9 cellular contexts compared by ENCODE assay signal in the genomic region with DNA sequence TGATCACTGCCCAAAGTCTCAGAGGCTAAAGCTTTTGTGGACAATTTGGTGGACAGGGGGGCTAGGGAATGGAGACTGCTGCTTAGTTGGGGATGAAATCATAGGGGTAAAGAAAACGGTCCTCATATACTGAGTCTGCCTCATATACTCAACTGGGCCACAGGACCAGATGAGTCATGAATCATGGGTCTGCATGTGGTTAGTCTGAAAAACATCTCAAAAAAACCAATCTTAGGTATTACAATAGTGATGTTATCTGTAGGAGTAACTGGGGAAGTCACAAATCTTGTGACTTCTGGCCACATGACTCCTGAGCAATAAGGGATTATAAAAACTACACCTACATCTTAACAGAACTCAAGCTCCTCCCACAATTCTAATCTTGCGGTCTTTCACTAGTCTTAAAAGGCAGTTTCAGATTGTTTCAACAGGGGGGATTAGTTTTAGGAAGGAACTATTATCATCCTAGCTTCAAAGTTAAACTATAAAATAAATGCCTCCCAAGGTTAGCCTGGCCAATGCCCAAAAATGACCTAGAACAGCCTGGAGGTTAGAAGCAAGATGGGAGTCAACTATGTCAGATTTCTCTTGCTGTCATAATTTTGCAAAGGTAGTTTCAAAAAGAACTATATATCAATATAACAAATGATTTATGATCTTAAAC. TPM values are rescaled to one million over a fixed set of nuclear protein-coding genes. Genes with fewer than 3 reads are reported as not detected.
DNase-seq lines count a peak whose midpoint lies in the region; ATAC-seq and TF ChIP-seq lines count a peak whose summit lies in the region.
"Had no signal": no experiment of that assay in that cellular context is flagged by ENCODE, and none has a peak within 500 bp of the region (broad histone marks: within the 10 kb centered on the region; RNA-seq: fewer than 3 reads in every experiment).

No MANE protein-coding gene starts in this region.

- H3K9me2 ChIP-seq in OCI-LY7 (ENCODE audit: insufficient read depth, low read length), result no peaks in the 10 kb centered on the region

- BruUV-seq in OCI-LY7 (replicated peaks; lab: Mats Ljungman, UMichigan), result no TSS peak

- in situ Hi-C loops in SK-MEL-5 (cut with HindIII; ENCODE audit: low pct_unique_long_range_greater_than_20kb, low sequenced_read_pairs) (no loop called here), GM13976 (cut with MboI; ENCODE audit: low sequenced_read_pairs, unreplicated experiment) (no loop called here)

- H3K4me3 ChIP-seq in HEK293 (ENCODE audit: low read depth, low read length), result no peak overlapping the region
- H3K4me3 ChIP-seq in fibroblast of mammary gland (ENCODE audit: control insufficient read depth, low read depth, low read length), result no peak overlapping the region
- no peak overlapping the region for H3K4me3 ChIP-seq in OCI-LY7 (ENCODE audit: low read depth, low read length, poor library complexity, severe bottlenecking)
- H3K4me3 ChIP-seq: SJSA1 had no signal

- no peak for TF ChIP-seq CTCF in HEK293 (tag by site-specific recombination; IDR thresholded peaks at IDR 0.05)
- no peak for TF ChIP-seq CTCF in fibroblast of mammary gland (conservative IDR thresholded peaks at IDR 0.05; ENCODE audit: control insufficient read depth, insufficient read depth, low read depth, low read length)
- TF ChIP-seq CTCF in GM13976 (IDR thresholded peaks at IDR 0.05; ENCODE audit: borderline replicate concordance, control extremely low read depth, extremely low read depth, insufficient read depth, missing control alignments), result no peak
- no peak for TF ChIP-seq CTCF in OCI-LY7 (conservative IDR thresholded peaks at IDR 0.05; ENCODE audit: low read length)

- POLR2A ChIA-PET in HEK293 (lab: Yijun Ruan, JAX), result no interaction called here
- POLR2A ChIA-PET in OCI-LY7 (lab: Charles Lee), result interaction anchor here (1.0 to 1.2 kb wide), 3 partner anchors 11 to 22 kb away, joined by 3 to 7 read pairs (median 5); no protein-coding TSS in a partner anchor

- CTCF ChIA-PET in HEK293 (lab: Yijun Ruan, JAX), result no interaction called here
- CTCF ChIA-PET in OCI-LY7 (lab: Charles Lee; ENCODE audit: unreplicated experiment), result interaction anchor here (1.2 kb wide), 1 partner anchor 12 kb away, joined by 3 read pairs; no protein-coding TSS in a partner anchor

- DNase-seq in SK-MEL-5 (ENCODE audit: low read depth, low spot score) (peak; percentile 89), fibroblast of mammary gland (ENCODE audit: low read depth) (peak; percentile 55), left colon (no peak), GM13976 (ENCODE audit: low spot score) (no peak), OCI-LY7 (ENCODE audit: low spot score) (no peak)

- H3K27ac ChIP-seq in HEK293 (ENCODE audit: extremely low read depth, low read depth, low read length) (no peak overlapping the region), OCI-LY7 (ENCODE audit: low read depth, low read length, poor library complexity, severe bottlenecking) (no peak overlapping the region)
- H3K27ac ChIP-seq: SJSA1 had no signal

- intact Hi-C loops in left colon (cut with DNase I, micrococcal nuclease), result no loop called here
- intact Hi-C loops in OCI-LY7 (cut with micrococcal nuclease; ENCODE audit: unreplicated experiment), result no loop called here

- no peaks in the 10 kb centered on the region for H3K9me3 ChIP-seq in HEK293 (ENCODE audit: control insufficient read depth, insufficient read depth, low read depth, low read length)
- no peaks in the 10 kb centered on the region for H3K9me3 ChIP-seq in OCI-LY7 (ENCODE audit: low read length)
- H3K9me3 ChIP-seq: SJSA1 had no signal

- H4K20me1 ChIP-seq in OCI-LY7 (ENCODE audit: insufficient read depth, low read length), result peaks cover 14% of the 10 kb centered on the region

- ATAC-seq in GM18861 (IDR thresholded peaks at IDR 0.05; ENCODE audit: unreplicated experiment), result peak; percentile 67
- no peak for ATAC-seq in left colon
- no peak for ATAC-seq in HG02678 (IDR thresholded peaks at IDR 0.05; ENCODE audit: unreplicated experiment)

- H3K4me1 ChIP-seq in HEK293 (ENCODE audit: control insufficient read depth, insufficient read depth, low read length) (no peaks in the 10 kb centered on the region), OCI-LY7 (ENCODE audit: insufficient read depth, low read length, poor library complexity, severe bottlenecking) (no peaks in the 10 kb centered on the region)
- H3K4me1 ChIP-seq: SJSA1 had no signal

- no peak overlapping the region for H2AFZ ChIP-seq in OCI-LY7 (ENCODE audit: low read length)

- H3K4me2 ChIP-seq in OCI-LY7 (ENCODE audit: low read length), result no peak overlapping the region

- no peaks in the 10 kb centered on the region; a peak in 1 of 3 replicates for H3K36me3 ChIP-seq in HEK293 (ENCODE audit: control insufficient read depth in 2 of 2, insufficient read depth in 1 of 2, low read length in 2 of 2)
- H3K36me3 ChIP-seq in OCI-LY7 (ENCODE audit: insufficient read depth, low read length), result peaks cover 59% of the 10 kb centered on the region

- peaks cover 100% of the 10 kb centered on the region for H3K79me2 ChIP-seq in OCI-LY7 (ENCODE audit: insufficient read depth, low read depth, low read length)

TF ChIP-seq in HEK293, 187 proteins besides CTCF, POLR2A, EP300 and RAD21:
- TF ChIP-seq ZBTB8A (tag by site-specific recombination; IDR thresholded peaks at IDR 0.05), result no peak
- TF ChIP-seq GLIS1 (tag by site-specific recombination; IDR thresholded peaks at IDR 0.05), result peak; percentile 75
- no peak for TF ChIP-seq ZNF530 (tag by site-specific recombination; IDR thresholded peaks at IDR 0.05; ENCODE audit: low read depth)
- TF ChIP-seq, protein P1, sequence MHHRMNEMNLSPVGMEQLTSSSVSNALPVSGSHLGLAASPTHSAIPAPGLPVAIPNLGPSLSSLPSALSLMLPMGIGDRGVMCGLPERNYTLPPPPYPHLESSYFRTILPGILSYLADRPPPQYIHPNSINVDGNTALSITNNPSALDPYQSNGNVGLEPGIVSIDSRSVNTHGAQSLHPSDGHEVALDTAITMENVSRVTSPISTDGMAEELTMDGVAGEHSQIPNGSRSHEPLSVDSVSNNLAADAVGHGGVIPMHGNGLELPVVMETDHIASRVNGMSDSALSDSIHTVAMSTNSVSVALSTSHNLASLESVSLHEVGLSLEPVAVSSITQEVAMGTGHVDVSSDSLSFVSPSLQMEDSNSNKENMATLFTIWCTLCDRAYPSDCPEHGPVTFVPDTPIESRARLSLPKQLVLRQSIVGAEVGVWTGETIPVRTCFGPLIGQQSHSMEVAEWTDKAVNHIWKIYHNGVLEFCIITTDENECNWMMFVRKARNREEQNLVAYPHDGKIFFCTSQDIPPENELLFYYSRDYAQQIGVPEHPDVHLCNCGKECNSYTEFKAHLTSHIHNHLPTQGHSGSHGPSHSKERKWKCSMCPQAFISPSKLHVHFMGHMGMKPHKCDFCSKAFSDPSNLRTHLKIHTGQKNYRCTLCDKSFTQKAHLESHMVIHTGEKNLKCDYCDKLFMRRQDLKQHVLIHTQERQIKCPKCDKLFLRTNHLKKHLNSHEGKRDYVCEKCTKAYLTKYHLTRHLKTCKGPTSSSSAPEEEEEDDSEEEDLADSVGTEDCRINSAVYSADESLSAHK (tag by site-specific recombination; IDR thresholded peaks at IDR 0.05), result no peak
- TF ChIP-seq ZNF394 (tag by site-specific recombination; IDR thresholded peaks at IDR 0.05; ENCODE audit: borderline replicate concordance), result peak; percentile 29; the same call in 1 of the 2 replicates
- TF ChIP-seq, protein P2, sequence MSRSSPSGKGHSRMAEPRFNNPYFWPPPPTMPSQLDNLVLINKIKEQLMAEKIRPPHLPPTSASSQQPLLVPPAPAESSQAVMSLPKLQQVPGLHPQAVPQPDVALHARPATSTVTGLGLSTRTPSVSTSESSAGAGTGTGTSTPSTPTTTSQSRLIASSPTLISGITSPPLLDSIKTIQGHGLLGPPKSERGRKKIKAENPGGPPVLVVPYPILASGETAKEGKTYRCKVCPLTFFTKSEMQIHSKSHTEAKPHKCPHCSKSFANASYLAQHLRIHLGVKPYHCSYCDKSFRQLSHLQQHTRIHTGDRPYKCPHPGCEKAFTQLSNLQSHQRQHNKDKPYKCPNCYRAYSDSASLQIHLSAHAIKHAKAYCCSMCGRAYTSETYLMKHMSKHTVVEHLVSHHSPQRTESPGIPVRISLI (tag by site-specific recombination; IDR thresholded peaks at IDR 0.05), result peak; percentile 96

RNA-seq across cellular contexts. Expression of a gene that starts 17.5 kb away (rescaled TPM):
- 43.8 and 45.5 TPM in 2 replicates for total RNA-seq in SK-MEL-5 (2014; rRNA removed; shearing (Covaris generic))
- 17.5 and 19.9 TPM in 2 replicates for polyA plus RNA-seq in SK-MEL-5 (2015; cell fraction: cytosol; rRNA removed)
- 141 and 145 TPM in 2 replicates for polyA plus RNA-seq in SK-MEL-5 (2015; cell fraction: nucleus; rRNA removed)
- total RNA-seq in left colon (10 to 100 TPM; 23.7 to 28.3 TPM), OCI-LY7 (2022) (32.4 and 32.7 TPM in 2 replicates)
- 17.2 and 20.3 TPM in 2 replicates for total RNA-seq in OCI-LY7 (2014; rRNA removed; shearing (Covaris generic))

Comparison
In these comparisons a context has a peak if more than half of its experiments do, and no peak if none do; other contexts are left out.
1. DNase-seq: peak in SK-MEL-5 (single experiment) and fibroblast of mammary gland (single experiment); none in left colon (0 of 2), GM13976 (single experiment) and OCI-LY7 (single experiment).